8 cellular contexts compared by ENCODE assay signal in genomic region chr22:19723990-19724827, GRCh38. TPM values are rescaled to one million over a fixed set of nuclear protein-coding genes. Genes with fewer than 3 reads are reported as not detected.
DNase-seq lines count a peak whose midpoint lies in the region; ATAC-seq and TF ChIP-seq lines count a peak whose summit lies in the region.

No MANE protein-coding gene starts in this region.

- H3K79me2 ChIP-seq in hepatocyte = no peaks in the 10 kb centered on the region

- H3K4me3 ChIP-seq in hepatocyte = no peak overlapping the region
- no peak overlapping the region for H3K4me3 ChIP-seq in ovary

- H3K9me2 ChIP-seq in hepatocyte (replicated peaks; ENCODE audit: insufficient read depth) = no peaks in the 10 kb centered on the region

- no peaks in the 10 kb centered on the region for H3K9me3 Mint-ChIP-seq in activated CD4-positive, alpha-beta memory T cell treated with anti-CD3 and anti-CD28 coated beads for 36 hours

- ATAC-seq in GM19328 (IDR thresholded peaks at IDR 0.05; ENCODE audit: unreplicated experiment) = no peak

- H3K27me3 ChIP-seq in hepatocyte (peaks cover 73% of the 10 kb centered on the region), ovary (no peaks in the 10 kb centered on the region)

- no peaks in the 10 kb centered on the region for H3K36me3 Mint-ChIP-seq in activated CD4-positive, alpha-beta memory T cell treated with anti-CD3 and anti-CD28 coated beads for 36 hours

- H2AFZ ChIP-seq in hepatocyte = no peak overlapping the region

- H4K20me1 ChIP-seq in hepatocyte (ENCODE audit: insufficient read depth, poor library complexity, severe bottlenecking) = peaks cover 5% of the 10 kb centered on the region

- H3K27me3 Mint-ChIP-seq in activated CD4-positive, alpha-beta memory T cell treated with anti-CD3 and anti-CD28 coated beads for 36 hours = peaks cover 46% of the 10 kb centered on the region

- H3K4me2 ChIP-seq in hepatocyte = peak overlapping the region; percentile 79

- H3K4me1 ChIP-seq in hepatocyte (ENCODE audit: insufficient read depth) (peaks cover 11% of the 10 kb centered on the region), ovary (ENCODE audit: insufficient read depth) (peaks cover under 1% of the 10 kb centered on the region)

- H3K36me3 ChIP-seq in hepatocyte (replicated peaks; ENCODE audit: insufficient read depth, low read depth) (no peaks in the 10 kb centered on the region), ovary (no peaks in the 10 kb centered on the region)

- intact Hi-C loops in activated CD4-positive, alpha-beta memory T cell treated with anti-CD3 and anti-CD28 coated beads for 36 hours (cut with micrococcal nuclease) = no loop called here
- intact Hi-C loops in ovary (cut with DNase I) = no loop called here

- H3K27ac Mint-ChIP-seq in activated CD4-positive, alpha-beta memory T cell treated with anti-CD3 and anti-CD28 coated beads for 36 hours = no peak overlapping the region

- H3K4me1 Mint-ChIP-seq in activated CD4-positive, alpha-beta memory T cell treated with anti-CD3 and anti-CD28 coated beads for 36 hours (ENCODE audit: low read depth) = peaks cover 6% of the 10 kb centered on the region

- peak; percentile 61 for DNase-seq in DMS53 (lab: John Stamatoyannopoulos, UW)
- DNase-seq in DMS53 treated with DMSO at 0.1 percent for 48 hours (lab: John Stamatoyannopoulos, UW; ENCODE audit: unreplicated experiment) = no peak
- peak; percentile 54 for DNase-seq in activated CD4-positive, alpha-beta memory T cell treated with anti-CD3 and anti-CD28 coated beads for 36 hours
- DNase-seq in hepatocyte (ENCODE audit: low spot score) = peak; percentile 73
- peak; percentile 23 to 45 for DNase-seq in stimulated activated CD8-positive, alpha-beta memory T cell treated with anti-CD3 and anti-CD28 coated beads, Interleukin-15, amount 100 ng/mL, for 48 hours (ENCODE audit: low read depth in 2 of 2)
- no peak for DNase-seq in ovary
- DNase-seq in KG1 (lab: John Stamatoyannopoulos, UW) = no peak

- TF ChIP-seq POLR2A in ovary (IDR thresholded peaks at IDR 0.05) = no peak

- no peaks in the 10 kb centered on the region for H3K9me3 ChIP-seq in hepatocyte (ENCODE audit: low read depth)
- H3K9me3 ChIP-seq in ovary = no peaks in the 10 kb centered on the region

- POLR2A ChIA-PET in activated CD4-positive, alpha-beta memory T cell treated with anti-CD3 and anti-CD28 coated beads for 36 hours (lab: Charles Lee) = no interaction called here

- no peak for TF ChIP-seq EP300 in ovary (IDR thresholded peaks at IDR 0.05)

- CTCF ChIA-PET in activated CD4-positive, alpha-beta memory T cell treated with anti-CD3 and anti-CD28 coated beads for 36 hours (lab: Charles Lee) = interaction anchor here (0.6 to 1.6 kb wide), 10 partner anchors 8 to 228 kb away, joined by 3 to 7 read pairs (median 4); no protein-coding TSS in a partner anchor

- H3K27ac ChIP-seq in hepatocyte = no peak overlapping the region
- no peak overlapping the region for H3K27ac ChIP-seq in ovary

- H3K4me3 Mint-ChIP-seq in activated CD4-positive, alpha-beta memory T cell treated with anti-CD3 and anti-CD28 coated beads for 36 hours = no peak overlapping the region

- TF ChIP-seq CTCF in hepatocyte (IDR thresholded peaks at IDR 0.05; ENCODE audit: poor library complexity) (no peak), ovary (IDR thresholded peaks at IDR 0.05) (no peak)

- WGBS in hepatocyte (ENCODE audit: low lambda C conversion rate, missing lambda C conversion rate) = 8% methylated on average over 61 of the region's 88 CpGs
- WGBS in ovary, 3 donors = 61 to 70% (median 63%) methylated on average over 83 to 88 of the region's 88 CpGs

RNA-seq across cellular contexts. Expression of gene GP1BB, which starts 0.9 kb away (rescaled TPM):
- not detected for total RNA-seq in activated CD4-positive, alpha-beta memory T cell treated with anti-CD3 and anti-CD28 coated beads for 36 hours
- total RNA-seq in hepatocyte (1.0 and 2.5 TPM in 2 replicates), ovary (10 to 100 TPM in 1 of 7 donors, 1 to 10 TPM in 5, under 1 TPM in 1; 0.71 to 21.5 (median 8.4) TPM)
- polyA plus RNA-seq in hepatocyte (2.4 and 2.8 TPM in 2 replicates), ovary (1 to 10 TPM in 1 of 2 donors, not detected in 1; 3.7 TPM)

RNA-seq across cellular contexts. Expression of gene SEPTIN5, which starts 9.9 kb away (rescaled TPM):
- total RNA-seq in activated CD4-positive, alpha-beta memory T cell treated with anti-CD3 and anti-CD28 coated beads for 36 hours = under 1 TPM; 0.41 to 0.43 TPM
- total RNA-seq in hepatocyte (4.3 and 10.0 TPM in 2 replicates), ovary (10 to 100 TPM; 21.0 to 55.0 (median 38.9) TPM)
- polyA plus RNA-seq in hepatocyte (9.4 and 9.7 TPM in 2 replicates), ovary (10 to 100 TPM; 29.2 to 30.9 TPM)

RNA-seq across cellular contexts. Expression of gene TBX1, which starts 36.4 kb away (rescaled TPM):
- total RNA-seq in activated CD4-positive, alpha-beta memory T cell treated with anti-CD3 and anti-CD28 coated beads for 36 hours = not detected
- not detected in 2 replicates for total RNA-seq in hepatocyte
- 0.07 and 1.1 TPM in 2 replicates for polyA plus RNA-seq in hepatocyte
- 10 to 100 TPM in 1 of 7 donors, 1 to 10 TPM in 5, not detected in 1; 1.5 to 23.8 (median 2.9) TPM for total RNA-seq in ovary
- 1 to 10 TPM; 1.2 to 3.2 TPM for polyA plus RNA-seq in ovary

Comparison
In these comparisons a context has a peak if more than half of its experiments do, and no peak if none do; other contexts are left out.
1. DNase-seq: peak in DMS53 (single experiment), activated CD4-positive, alpha-beta memory T cell treated with anti-CD3 and anti-CD28 coated beads for 36 hours (single experiment), hepatocyte (single experiment) and stimulated activated CD8-positive, alpha-beta memory T cell treated with anti-CD3 and anti-CD28 coated beads, Interleukin-15, amount 100 ng/mL, for 48 hours (2 of 2); none in DMS53 treated with DMSO at 0.1 percent for 48 hours (single experiment), ovary (0 of 5) and KG1 (single experiment).